15 cellular contexts compared by ENCODE assay signal in the genomic region with DNA sequence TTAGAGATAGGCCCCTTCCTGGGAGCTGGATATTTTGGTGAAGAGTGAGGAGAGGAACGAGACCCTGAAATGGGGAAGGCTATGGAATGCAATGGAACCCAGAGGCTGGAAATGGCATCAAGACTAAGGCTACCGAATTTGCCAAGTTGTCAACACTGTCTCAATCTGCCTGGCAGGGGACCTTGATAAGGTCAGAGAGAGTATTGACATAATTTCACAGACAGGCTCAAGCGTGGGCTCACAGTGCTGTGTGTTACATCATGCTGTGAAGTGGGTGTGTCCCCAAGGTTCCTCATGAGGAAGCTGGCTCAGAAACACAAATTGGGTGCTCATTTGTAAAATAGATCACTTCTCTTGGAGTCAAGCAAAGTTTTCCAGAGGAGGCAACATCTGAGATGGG. TPM values are rescaled to one million over a fixed set of nuclear protein-coding genes. Genes with fewer than 3 reads are reported as not detected.
DNase-seq lines count a peak whose midpoint lies in the region; ATAC-seq and TF ChIP-seq lines count a peak whose summit lies in the region.
"Had no signal": no experiment of that assay in that cellular context is flagged by ENCODE, and none has a peak within 500 bp of the region (broad histone marks: within the 10 kb centered on the region; RNA-seq: fewer than 3 reads in every experiment).

No MANE protein-coding gene starts in this region.

- no peak for TF ChIP-seq POLR2A in erythroblast (IDR thresholded peaks at IDR 0.05; ENCODE audit: low read length)

- H3K36me3 Mint-ChIP-seq in activated CD4-positive, alpha-beta T cell treated with anti-CD3 and anti-CD28 coated beads, Interleukin-2, amount 10 ng/mL, durations not matched to agents 24 days and 14 days (ENCODE audit: low read depth), result no peaks in the 10 kb centered on the region
- H3K36me3 Mint-ChIP-seq: naive thymus-derived CD8-positive, alpha-beta T cell had no signal

- H3K4me3 Mint-ChIP-seq in activated CD4-positive, alpha-beta T cell treated with anti-CD3 and anti-CD28 coated beads, Interleukin-2, amount 10 ng/mL, durations not matched to agents 24 days and 14 days, result no peak overlapping the region
- H3K4me3 Mint-ChIP-seq: naive thymus-derived CD8-positive, alpha-beta T cell had no signal

- H3K9me3 Mint-ChIP-seq in activated CD4-positive, alpha-beta T cell treated with anti-CD3 and anti-CD28 coated beads, Interleukin-2, amount 10 ng/mL, durations not matched to agents 24 days and 14 days, result no peaks in the 10 kb centered on the region

- H3K4me1 Mint-ChIP-seq in activated CD4-positive, alpha-beta T cell treated with anti-CD3 and anti-CD28 coated beads, Interleukin-2, amount 10 ng/mL, durations not matched to agents 24 days and 14 days, result no peaks in the 10 kb centered on the region

- DNase-seq in Right ventricle myocardium inferior (ENCODE audit: missing footprints), result no peak
- DNase-seq in cardiac septum (ENCODE audit: low spot score), result no peak
- DNase-seq in SIG-M5 treated with dmso at 0.1 percent for 504 hours (lab: John Stamatoyannopoulos, UW; ENCODE audit: unreplicated experiment), result peak; percentile 58
- peak; percentile 83 to 89 for DNase-seq in erythroblast (lab: John Stamatoyannopoulos, UW)
- DNase-seq in sciatic nerve (ENCODE audit: low spot score), result no peak
- no peak for DNase-seq in activated CD4-positive, alpha-beta T cell treated with anti-CD3 and anti-CD28 coated beads, Interleukin-2, amount 10 ng/mL, durations not matched to agents 24 days and 14 days
- DNase-seq in kidney tubule cell (ENCODE audit: low spot score), result no peak
- DNase-seq in anterior cingulate cortex (lab: John Stamatoyannopoulos, UW), result no peak
- DNase-seq: activated CD4-positive, alpha-beta T cell treated with anti-CD3 and anti-CD28 coated beads, Interleukin-2, amount 50 U/mL, for 1 hour; naive thymus-derived CD8-positive, alpha-beta T cell; NCI-H1436 treated with DMSO at 0.1 percent for 48 hours; NCI-H345; SJCRH30; stimulated activated naive CD8-positive, alpha-beta T cell treated with anti-CD3 and anti-CD28 coated beads, Interleukin-15, Interleukin-2, amounts not matched to agents 100 U/mL and 50 U/mL, for 24 hours; T-helper 9 cell had no signal

- ATAC-seq in Right ventricle myocardium inferior, result peak; percentile 55
- ATAC-seq in sciatic nerve, result peak; percentile 57
- ATAC-seq: naive thymus-derived CD8-positive, alpha-beta T cell; stimulated activated naive CD8-positive, alpha-beta T cell treated with anti-CD3 and anti-CD28 coated beads, Interleukin-15, Interleukin-2, amounts not matched to agents 100 U/mL and 50 U/mL, for 24 hours had no signal

- intact Hi-C loops in Right ventricle myocardium inferior (cut with DNase I), result no loop called here
- intact Hi-C loops in cardiac septum (cut with DNase I), result no loop called here
- intact Hi-C loops in sciatic nerve (cut with DNase I), result no loop called here
- intact Hi-C loops in activated CD4-positive, alpha-beta T cell treated with anti-CD3 and anti-CD28 coated beads, Interleukin-2, amount 10 ng/mL, durations not matched to agents 24 days and 14 days (cut with micrococcal nuclease), result no loop called here

- peaks cover 4% of the 10 kb centered on the region for H3K27me3 Mint-ChIP-seq in activated CD4-positive, alpha-beta T cell treated with anti-CD3 and anti-CD28 coated beads, Interleukin-2, amount 10 ng/mL, durations not matched to agents 24 days and 14 days

- H3K27ac Mint-ChIP-seq in activated CD4-positive, alpha-beta T cell treated with anti-CD3 and anti-CD28 coated beads, Interleukin-2, amount 10 ng/mL, durations not matched to agents 24 days and 14 days, result no peak overlapping the region
- H3K27ac Mint-ChIP-seq: naive thymus-derived CD8-positive, alpha-beta T cell had no signal

RNA-seq across cellular contexts. Expression of gene CYRIA, which starts 51.8 kb away (rescaled TPM):
- total RNA-seq in Right ventricle myocardium inferior (5.1 TPM), cardiac septum (3.7 TPM), sciatic nerve (16.7 TPM)
- 1.7 and 1.8 TPM in 2 replicates for total RNA-seq in activated CD4-positive, alpha-beta T cell treated with anti-CD3 and anti-CD28 coated beads, Interleukin-2, amount 10 ng/mL, durations not matched to agents 24 days and 14 days

Comparison
In these comparisons a context has a peak if more than half of its experiments do, and no peak if none do; other contexts are left out.
1. DNase-seq: peak in SIG-M5 treated with dmso at 0.1 percent for 504 hours (single experiment) and erythroblast (2 of 2); none in Right ventricle myocardium inferior (single experiment), cardiac septum (single experiment), sciatic nerve (single experiment), activated CD4-positive, alpha-beta T cell treated with anti-CD3 and anti-CD28 coated beads, Interleukin-2, amount 10 ng/mL, durations not matched to agents 24 days and 14 days (single experiment), kidney tubule cell (single experiment) and anterior cingulate cortex (0 of 58).